ENCODE assay signal across 9 cellular contexts in the genomic region with DNA sequence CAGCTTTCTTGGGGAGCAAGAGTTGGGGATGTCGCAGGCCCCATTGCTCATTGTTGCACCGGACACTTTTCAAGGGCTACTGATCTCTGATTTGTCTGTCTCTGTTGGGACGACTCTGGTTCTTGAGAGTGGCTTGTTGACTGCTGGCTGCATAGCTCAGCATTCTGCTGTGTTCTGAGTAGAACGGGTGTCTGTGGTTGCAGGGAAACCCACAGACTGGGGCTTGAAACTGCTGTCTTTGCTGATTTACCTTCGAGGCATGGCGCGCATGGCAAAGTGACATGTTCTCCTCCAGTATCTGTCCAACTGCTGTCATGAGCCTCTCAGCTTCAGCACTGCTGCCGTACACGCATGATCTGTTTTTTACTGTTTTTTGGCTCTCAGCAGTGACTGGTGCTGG. TPM values are rescaled to one million over a fixed set of nuclear protein-coding genes. Genes with fewer than 3 reads are reported as not detected.
"Had no signal": no experiment of that assay in that cellular context is flagged by ENCODE, and none has a peak within 500 bp of the region (broad histone marks: within the 10 kb centered on the region; RNA-seq: fewer than 3 reads in every experiment).

No MANE protein-coding gene starts in this region.

RNA-seq across cellular contexts. Expression of gene SPATA31C2, which starts 8.7 kb away (rescaled TPM):
- total RNA-seq: activated T-cell treated with anti-CD3 and anti-CD28 coated beads, Interleukin-2, amount 50 U/mL, for 72 hours; astrocyte; chondrocyte; dermis blood vessel endothelial cell; esophagus muscularis mucosa; foreskin keratinocyte; gastrocnemius medialis; heart left ventricle; T-helper 1 cell treated with Interleukin-12 subunit alpha and Interleukin-12 subunit beta and Interleukin-4 antibody, amounts not matched to agents 30 ng/mL and 1 ng/mL, for 36 hours had no signal
